8 cellular contexts compared by ENCODE assay signal in the genomic region with DNA sequence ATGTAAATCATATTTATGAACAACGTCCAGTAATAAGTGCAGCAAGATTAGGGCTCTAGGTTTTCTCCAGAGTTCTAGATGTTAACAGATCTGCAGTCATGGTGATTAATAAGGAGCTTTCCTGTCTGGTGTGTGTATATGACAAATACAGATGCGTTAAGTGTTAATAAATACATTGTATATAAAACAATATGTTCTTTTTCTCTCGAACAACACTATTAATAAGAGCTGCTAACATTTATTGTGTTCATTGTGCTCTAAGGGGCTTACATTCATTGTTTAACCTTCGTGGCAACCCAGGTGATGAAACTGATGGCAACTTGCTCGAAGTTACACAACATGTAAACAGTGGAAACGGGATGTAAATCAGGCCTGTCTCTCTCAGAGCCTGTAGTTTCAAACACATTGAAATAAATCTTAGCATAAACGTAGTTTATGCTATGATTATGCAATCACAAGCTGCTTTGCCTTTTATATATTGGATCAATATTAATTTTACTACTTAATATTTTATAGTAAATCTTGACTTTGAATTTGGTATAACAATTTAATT. TPM values are rescaled to one million over a fixed set of nuclear protein-coding genes. Genes with fewer than 3 reads are reported as not detected.
DNase-seq lines count a peak whose midpoint lies in the region; ATAC-seq, FAIRE-seq and TF ChIP-seq lines count a peak whose summit lies in the region.

No MANE protein-coding gene starts in this region.

- H3K4me3 Mint-ChIP-seq in activated T-helper 17 cell treated with anti-CD3 and anti-CD28 coated beads, Interleukin-2, amount 50 U/mL, for 72 hours = peak overlapping the region; percentile 75

- no peak overlapping the region for H3K27ac Mint-ChIP-seq in activated T-helper 17 cell treated with anti-CD3 and anti-CD28 coated beads, Interleukin-2, amount 50 U/mL, for 72 hours

- H3K27ac ChIP-seq in right atrium auricular region (peak overlapping the region; percentile 83 to 87), kidney (ENCODE audit: low read depth in 2 of 2, low read length in 2 of 2) (no peak overlapping the region), upper lobe of right lung (no peak overlapping the region)

- intact Hi-C loops in cardiac septum (cut with DNase I) = loop anchor here (1.0 to 10.0 kb wide), 3 partner anchors 53 to 427 kb away; a partner anchor contains a TSS
- intact Hi-C loops in kidney (cut with DNase I) = no loop called here
- intact Hi-C loops in upper lobe of right lung (cut with DNase I) = no loop called here

- ATAC-seq in activated T-helper 17 cell treated with anti-CD3 and anti-CD28 coated beads, Interleukin-2, amount 50 U/mL, for 72 hours (replicated peaks) = no peak
- ATAC-seq in upper lobe of right lung = no peak

- DNase-seq in right atrium auricular region (ENCODE audit: low spot score) (no peak), cardiac septum (ENCODE audit: low spot score) (no peak), kidney (no peak), upper lobe of right lung (no peak), HCEC 1CT (no peak), NCI-H510A (lab: John Stamatoyannopoulos, UW) (no peak)
- DNase-seq in stimulated activated CD4-positive, alpha-beta T cell treated with anti-CD3 and anti-CD28 coated beads, Interleukin-4, amount 100 ng/mL, for 1 hour = no peak

- H3K27me3 Mint-ChIP-seq in activated T-helper 17 cell treated with anti-CD3 and anti-CD28 coated beads, Interleukin-2, amount 50 U/mL, for 72 hours = peaks cover 52% of the 10 kb centered on the region

- H3K36me3 ChIP-seq in right atrium auricular region = no peaks in the 10 kb centered on the region
- no peaks in the 10 kb centered on the region for H3K36me3 ChIP-seq in kidney (ENCODE audit: control insufficient read depth in 1 of 2, insufficient read depth in 2 of 2, low read length in 2 of 2)
- no peaks in the 10 kb centered on the region for H3K36me3 ChIP-seq in upper lobe of right lung

- H3K4me1 Mint-ChIP-seq in activated T-helper 17 cell treated with anti-CD3 and anti-CD28 coated beads, Interleukin-2, amount 50 U/mL, for 72 hours = peaks cover 4% of the 10 kb centered on the region

- no peaks in the 10 kb centered on the region for H3K9me3 ChIP-seq in right atrium auricular region
- H3K9me3 ChIP-seq in kidney (ENCODE audit: control insufficient read depth in 1 of 2, low read length in 2 of 2) = no peaks in the 10 kb centered on the region
- H3K9me3 ChIP-seq in upper lobe of right lung = no peaks in the 10 kb centered on the region

- TF ChIP-seq CTCF in right atrium auricular region (IDR thresholded peaks at IDR 0.05) (no peak), kidney (IDR thresholded peaks at IDR 0.05; ENCODE audit: borderline replicate concordance, extremely low read depth, insufficient read depth) (no peak), upper lobe of right lung (IDR thresholded peaks at IDR 0.05) (no peak)

- H3K36me3 Mint-ChIP-seq in activated T-helper 17 cell treated with anti-CD3 and anti-CD28 coated beads, Interleukin-2, amount 50 U/mL, for 72 hours (ENCODE audit: low read depth) = no peaks in the 10 kb centered on the region

- H3K9me3 Mint-ChIP-seq in activated T-helper 17 cell treated with anti-CD3 and anti-CD28 coated beads, Interleukin-2, amount 50 U/mL, for 72 hours = no peaks in the 10 kb centered on the region

- H3K27me3 ChIP-seq in right atrium auricular region (no peaks in the 10 kb centered on the region), upper lobe of right lung (peaks cover 4% of the 10 kb centered on the region)

- H3K4me1 ChIP-seq in right atrium auricular region (peaks cover 0 to 18% of the 10 kb centered on the region in 2 donors), kidney (ENCODE audit: control insufficient read depth in 1 of 2, insufficient read depth in 1 of 2, low read depth in 1 of 2, low read length in 2 of 2) (peaks cover 0 to 2% of the 10 kb centered on the region in 2 donors), upper lobe of right lung (peaks cover 12% of the 10 kb centered on the region)

- no peak for FAIRE-seq in kidney (lab: Jason Lieb, UNC)

- no peak overlapping the region for H3K9ac ChIP-seq in kidney (ENCODE audit: low read length in 2 of 2)

- H3K4me3 ChIP-seq in right atrium auricular region = peak overlapping the region; percentile 49 to 71
- peak overlapping the region; percentile 57 to 68 for H3K4me3 ChIP-seq in kidney (ENCODE audit: low read length in 2 of 2)
- H3K4me3 ChIP-seq in upper lobe of right lung = peak overlapping the region; percentile 62

RNA-seq across cellular contexts. Expression of a gene that starts 0.5 kb away (rescaled TPM):
- total RNA-seq in right atrium auricular region (10 to 100 TPM; 40.8 to 92.6 TPM), cardiac septum (44.7 TPM), kidney (0.44 TPM), upper lobe of right lung (0.93 TPM)
- under 1 TPM; 0.08 to 0.37 TPM for total RNA-seq in activated T-helper 17 cell treated with anti-CD3 and anti-CD28 coated beads, Interleukin-2, amount 50 U/mL, for 72 hours
- 0.54 TPM for polyA plus RNA-seq in kidney (ENCODE audit: insufficient read depth, low read depth, low replicate concordance)

RNA-seq across cellular contexts. Expression of a gene that starts 54.5 kb away (rescaled TPM):
- total RNA-seq in right atrium auricular region = 100 to 1,000 TPM in 1 of 2 donors, 10 to 100 TPM in 1; 53.3 to 124 TPM
- 73.0 TPM for total RNA-seq in cardiac septum
- 10 to 100 TPM; 28.5 to 35.7 TPM for total RNA-seq in activated T-helper 17 cell treated with anti-CD3 and anti-CD28 coated beads, Interleukin-2, amount 50 U/mL, for 72 hours
- total RNA-seq in kidney = 74.1 TPM
- 99.4 TPM for polyA plus RNA-seq in kidney (ENCODE audit: insufficient read depth, low read depth, low replicate concordance)
- total RNA-seq in upper lobe of right lung = 45.4 TPM

Comparison
In these comparisons a context has a peak if more than half of its experiments do, and no peak if none do; other contexts are left out.
1. H3K27ac ChIP-seq: peak in right atrium auricular region (2 of 2); none in kidney (0 of 2) and upper lobe of right lung (single experiment).
2. RNA of a gene that starts 0.5 kb away (total RNA-seq): 40.8 to 92.6 TPM in right atrium auricular region and 44.7 TPM in cardiac septum (single experiment); 0.93 TPM in upper lobe of right lung (single experiment), 0.44 TPM in kidney (single experiment) and 0.08 to 0.37 TPM in activated T-helper 17 cell treated with anti-CD3 and anti-CD28 coated beads, Interleukin-2, amount 50 U/mL, for 72 hours; every median in the first group is over 10 times any median in the second.
3. Peak in every context shown above with its lines, with median percentiles within 50 percentile points of each other: H3K4me3 ChIP-seq.